Comparison of ENCODE assay signal across 9 cellular contexts in genomic region chr2:239296020-239296932, GRCh38.
DNase-seq lines count a peak whose midpoint lies in the region; ATAC-seq and TF ChIP-seq lines count a peak whose summit lies in the region.
"Had no signal": no experiment of that assay in that cellular context is flagged by ENCODE, and none has a peak within 500 bp of the region (broad histone marks: within the 10 kb centered on the region; RNA-seq: fewer than 3 reads in every experiment).

No MANE protein-coding gene starts in this region.

- H3K9me3 ChIP-seq in muscle layer of duodenum (ENCODE audit: control insufficient read depth in 1 of 2, low read length in 2 of 2) (no peaks in the 10 kb centered on the region), upper lobe of right lung (no peaks in the 10 kb centered on the region)

- TF ChIP-seq CTCF in dorsolateral prefrontal cortex (IDR thresholded peaks at IDR 0.05 in 54 of 56, conservative IDR thresholded peaks at IDR 0.05 in 2 of 56; ENCODE audit: low read depth in 1 of 56, partially characterized antibody in 56 of 56) (peak in 12 of 56 donors; percentile 9 to 30 (median 20)), upper lobe of right lung (IDR thresholded peaks at IDR 0.05) (no peak)

- H3K27me3 ChIP-seq in dorsolateral prefrontal cortex (no peaks in the 10 kb centered on the region), muscle layer of duodenum (ENCODE audit: low read depth, low read length) (no peaks in the 10 kb centered on the region), upper lobe of right lung (no peaks in the 10 kb centered on the region)

- peak overlapping the region in 9 of 59 donors; percentile 2 to 48 (median 24) for H3K4me3 ChIP-seq in dorsolateral prefrontal cortex
- H3K4me3 ChIP-seq in muscle layer of duodenum (ENCODE audit: low read depth in 1 of 2, low read length in 2 of 2): peak overlapping the region in 1 of 2 donors; percentile 12
- H3K4me3 ChIP-seq in upper lobe of right lung: no peak overlapping the region

- intact Hi-C loops in cardiac septum (cut with DNase I) (no loop called here), Right ventricle myocardium inferior (cut with DNase I) (no loop called here), dorsolateral prefrontal cortex (cut with DNase I) (no loop called here), upper lobe of right lung (cut with DNase I) (no loop called here)

- H3K27ac ChIP-seq in dorsolateral prefrontal cortex: peak overlapping the region; percentile 3 to 90 (median 79)
- peak overlapping the region; percentile 10 for H3K27ac ChIP-seq in muscle layer of duodenum (ENCODE audit: low read length)
- H3K27ac ChIP-seq in upper lobe of right lung: no peak overlapping the region

- DNase-seq in cardiac septum (ENCODE audit: low spot score) (peak; percentile 58), Right ventricle myocardium inferior (ENCODE audit: missing footprints) (no peak), dorsolateral prefrontal cortex (peak in 9 of 10 donors; percentile 36 to 70 (median 57)), upper lobe of right lung (peak; percentile 46), T-helper 9 cell (no peak), 8988T (no peak)
- DNase-seq in activated CD8-positive, alpha-beta memory T cell treated with anti-CD3 and anti-CD28 coated beads, Interleukin-2, amount 50 U/mL, for 4 hours: no peak
- DNase-seq: NCI-H774 had no signal

- peaks cover 30 to 81% of the 10 kb centered on the region in 2 donors for H3K4me1 ChIP-seq in muscle layer of duodenum (ENCODE audit: control insufficient read depth in 1 of 2, insufficient read depth in 2 of 2, low read length in 2 of 2)
- H3K4me1 ChIP-seq in upper lobe of right lung: peaks cover 17% of the 10 kb centered on the region

- no peak for ATAC-seq in Right ventricle myocardium inferior
- ATAC-seq in upper lobe of right lung: no peak

- H3K36me3 ChIP-seq in muscle layer of duodenum (ENCODE audit: control insufficient read depth in 1 of 2, insufficient read depth in 2 of 2, low read length in 2 of 2) (no peaks in the 10 kb centered on the region), upper lobe of right lung (no peaks in the 10 kb centered on the region)

Comparison
In these comparisons a context has a peak if more than half of its experiments do, and no peak if none do; other contexts are left out.
1. DNase-seq: peak in cardiac septum (single experiment), dorsolateral prefrontal cortex (9 of 10) and upper lobe of right lung (single experiment); none in Right ventricle myocardium inferior (single experiment), T-helper 9 cell (single experiment), activated CD8-positive, alpha-beta memory T cell treated with anti-CD3 and anti-CD28 coated beads, Interleukin-2, amount 50 U/mL, for 4 hours (single experiment) and 8988T (single experiment).